ENCODE assay signal across 8 cellular contexts in the genomic region with DNA sequence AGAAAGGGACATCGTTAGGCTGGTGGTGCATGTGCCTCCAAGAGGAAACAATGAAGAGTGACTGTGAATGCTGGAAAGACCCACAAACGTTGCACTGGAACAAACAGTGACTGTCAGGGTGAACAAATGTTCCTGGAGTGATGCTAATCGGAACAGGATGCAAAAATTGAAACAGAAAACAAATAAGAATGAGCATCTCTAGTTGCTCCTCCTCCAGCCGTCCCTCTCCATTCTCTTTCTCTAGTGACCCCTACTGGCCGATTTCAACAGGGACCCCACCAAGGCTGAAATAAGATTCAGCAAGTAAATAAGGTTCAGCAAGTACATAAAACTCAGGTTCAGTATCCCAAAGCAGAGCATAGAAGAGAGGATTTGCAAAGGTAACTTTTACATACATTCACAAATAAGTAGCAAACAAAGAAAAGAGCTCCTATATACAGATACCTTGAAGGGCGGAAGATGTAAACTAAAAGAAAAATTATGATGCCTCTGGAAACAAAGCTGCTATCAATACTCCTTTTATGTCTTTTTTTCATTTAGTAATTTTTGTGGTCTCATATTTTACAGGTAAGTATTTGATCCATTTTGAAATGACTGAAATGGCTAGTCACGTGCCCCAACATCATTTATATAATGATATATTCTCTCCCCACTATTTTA.
DNase-seq lines count a peak whose midpoint lies in the region; ATAC-seq, FAIRE-seq and TF ChIP-seq lines count a peak whose summit lies in the region.

No MANE protein-coding gene starts in this region.

- H3K9ac ChIP-seq in GM23248 = no peak overlapping the region

- TF ChIP-seq CTCF in D721Med (IDR thresholded peaks at IDR 0.05; ENCODE audit: insufficient read depth, missing control alignments) (peak; percentile 43), choroid plexus epithelial cell (conservative IDR thresholded peaks at IDR 0.05; ENCODE audit: low read depth, low read length) (peak; percentile 90), nephron (IDR thresholded peaks at IDR 0.05; ENCODE audit: unreplicated experiment in 3 of 3) (peak; percentile 35 to 48 (median 38))
- TF ChIP-seq CTCF in CD4-positive, alpha-beta T cell (IDR thresholded peaks at IDR 0.05) = no peak

- H3K36me3 Mint-ChIP-seq in nephron (ENCODE audit: low read depth) = no peaks in the 10 kb centered on the region
- no peaks in the 10 kb centered on the region for H3K36me3 Mint-ChIP-seq in CD4-positive, alpha-beta T cell (ENCODE audit: low read depth)

- H3K9me3 Mint-ChIP-seq in nephron = no peaks in the 10 kb centered on the region
- H3K9me3 Mint-ChIP-seq in CD4-positive, alpha-beta T cell = no peaks in the 10 kb centered on the region

- in situ Hi-C loops in GM23248 (cut with MboI) = no loop called here

- no peaks in the 10 kb centered on the region for H3K79me2 ChIP-seq in GM23248 (ENCODE audit: insufficient read depth)

- H3K27me3 ChIP-seq in GM23248 (replicated peaks; ENCODE audit: insufficient read depth) = no peaks in the 10 kb centered on the region
- H3K27me3 ChIP-seq in CD4-positive, alpha-beta T cell (ENCODE audit: control insufficient read depth, insufficient read depth, low read length) = no peaks in the 10 kb centered on the region

- peak overlapping the region; percentile 59 for H2AFZ ChIP-seq in GM23248

- POLR2A ChIA-PET in CD4-positive, alpha-beta T cell (lab: Charles Lee) = no interaction called here

- H3K27ac ChIP-seq in GM23248 = no peak overlapping the region
- H3K27ac ChIP-seq in CD4-positive, alpha-beta T cell (ENCODE audit: low read depth, low read length) = no peak overlapping the region

- peak overlapping the region; percentile 41 for H3K4me3 ChIP-seq in GM23248
- peak overlapping the region; percentile 36 for H3K4me3 ChIP-seq in choroid plexus epithelial cell (ENCODE audit: low read depth, low read length)

- H3K4me2 ChIP-seq in GM23248 (ENCODE audit: unreplicated experiment) = peak overlapping the region; percentile 30

- no peaks in the 10 kb centered on the region for H4K20me1 ChIP-seq in GM23248 (ENCODE audit: insufficient read depth)

- no peaks in the 10 kb centered on the region for H3K9me3 ChIP-seq in GM23248 (ENCODE audit: low read depth)
- no peaks in the 10 kb centered on the region for H3K9me3 ChIP-seq in CD4-positive, alpha-beta T cell (ENCODE audit: control insufficient read depth, low read length)

- H3K4me1 Mint-ChIP-seq in nephron = peaks cover 15% of the 10 kb centered on the region
- H3K4me1 Mint-ChIP-seq in CD4-positive, alpha-beta T cell (ENCODE audit: low read depth) = no peaks in the 10 kb centered on the region

- DNase-seq in D721Med (ENCODE audit: insufficient read length, low spot score) (no peak), GM23248 (peak; percentile 64), NOMO-1 treated with DMSO at 0.1 percent for 48 hours (lab: John Stamatoyannopoulos, UW; ENCODE audit: unreplicated experiment) (peak; percentile 65), choroid plexus epithelial cell (ENCODE audit: low read depth) (peak; percentile 80), GOT3 (lab: John Stamatoyannopoulos, UW) (no peak)
- no peak for DNase-seq in CD4-positive, alpha-beta T cell
- no peak for DNase-seq in activated naive CD4-positive, alpha-beta T cell (lab: John Stamatoyannopoulos, UW)

- CTCF ChIA-PET in CD4-positive, alpha-beta T cell (lab: Charles Lee) = no interaction called here

- H3K27ac Mint-ChIP-seq in nephron = no peak overlapping the region
- H3K27ac Mint-ChIP-seq in CD4-positive, alpha-beta T cell = no peak overlapping the region

- no peak for ATAC-seq in CD4-positive, alpha-beta T cell (ENCODE audit: poor library complexity)

- H3K4me1 ChIP-seq in GM23248 (ENCODE audit: insufficient read depth) = 0 out of 2 replicates have a peak, but pooled peaks cover 11% of the 10 kb centered on the region

- H3F3A ChIP-seq in GM23248 (ENCODE audit: insufficient read depth) = no peaks in the 10 kb centered on the region

- no peaks in the 10 kb centered on the region for H3K27me3 Mint-ChIP-seq in nephron (ENCODE audit: low read depth)
- H3K27me3 Mint-ChIP-seq in CD4-positive, alpha-beta T cell = no peaks in the 10 kb centered on the region

- H3K36me3 ChIP-seq in GM23248 (ENCODE audit: low read depth) = no peaks in the 10 kb centered on the region

- no peaks in the 10 kb centered on the region for H3K9me2 ChIP-seq in GM23248 (ENCODE audit: insufficient read depth)

- H3K4me3 Mint-ChIP-seq in nephron = no peak overlapping the region
- no peak overlapping the region for H3K4me3 Mint-ChIP-seq in CD4-positive, alpha-beta T cell

- FAIRE-seq in D721Med (lab: Jason Lieb, UNC) = no peak

- intact Hi-C loops in CD4-positive, alpha-beta T cell (cut with DNase I, micrococcal nuclease) = no loop called here

- WGBS in GM23248 (ENCODE audit: low coverage in 1 of 2, low lambda C conversion rate in 2 of 2, missing lambda C conversion rate in 2 of 2), 2 experiments = 28 to 31% methylated on average over 7 of the region's 7 CpGs

Comparison
In these comparisons a context has a peak if more than half of its experiments do, and no peak if none do; other contexts are left out.
1. DNase-seq: peak in GM23248 (single experiment), NOMO-1 treated with DMSO at 0.1 percent for 48 hours (single experiment) and choroid plexus epithelial cell (single experiment); none in D721Med (single experiment), GOT3 (single experiment), CD4-positive, alpha-beta T cell (0 of 10) and activated naive CD4-positive, alpha-beta T cell (0 of 4).